Comparison of ENCODE assay signal across 1 cellular context in the genomic region with DNA sequence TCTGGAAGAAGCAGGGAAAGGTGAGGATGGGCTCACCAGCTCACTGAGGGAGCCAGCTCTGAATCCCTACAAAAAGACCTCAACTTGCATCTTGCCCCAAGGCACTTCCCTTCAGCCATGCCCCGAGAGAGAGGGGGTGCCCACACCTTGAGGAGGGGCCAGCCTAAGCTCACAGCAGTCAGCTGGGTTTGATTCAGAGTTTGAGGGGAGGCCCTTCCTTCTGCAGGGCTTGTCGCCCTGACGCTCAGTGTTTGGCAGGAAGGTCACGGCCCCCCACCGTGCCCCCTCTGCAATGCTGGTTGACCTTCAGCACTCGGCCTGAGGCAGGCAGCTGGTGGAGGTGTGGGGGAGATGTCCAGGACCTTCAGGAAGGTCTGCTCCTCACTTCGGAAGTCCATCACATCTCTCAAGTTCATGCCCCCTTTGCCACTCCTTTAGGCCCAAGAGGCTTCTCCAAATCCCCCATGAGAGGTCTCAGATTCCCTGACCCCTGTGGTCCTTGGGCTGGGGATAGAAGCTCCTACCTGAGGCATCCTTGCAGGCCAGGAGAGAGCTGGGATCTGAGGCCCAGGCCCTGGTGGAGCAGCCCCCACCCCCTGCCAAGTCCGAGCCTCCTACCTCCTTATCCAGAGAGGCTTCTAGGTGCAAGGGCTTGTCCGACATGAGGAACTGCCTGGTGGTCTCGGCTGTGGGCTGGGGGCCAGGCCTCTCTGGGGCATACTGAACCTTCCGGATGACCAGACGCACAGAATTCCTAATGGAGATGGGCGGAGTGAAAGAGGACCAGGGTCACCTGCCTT.
TF ChIP-seq lines count a peak whose summit lies in the region.

No MANE protein-coding gene starts in this region.

TF ChIP-seq in HepG2, 621 proteins besides CTCF, POLR2A, EP300 and RAD21:
- TF ChIP-seq ATF1 (CRISPR knock-in tag; IDR thresholded peaks at IDR 0.05), result no peak
- TF ChIP-seq, protein P1, sequence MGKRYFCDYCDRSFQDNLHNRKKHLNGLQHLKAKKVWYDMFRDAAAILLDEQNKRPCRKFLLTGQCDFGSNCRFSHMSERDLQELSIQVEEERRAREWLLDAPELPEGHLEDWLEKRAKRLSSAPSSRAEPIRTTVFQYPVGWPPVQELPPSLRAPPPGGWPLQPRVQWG (CRISPR knock-in tag; IDR thresholded peaks at IDR 0.05; ENCODE audit: borderline replicate concordance, low read depth), result no peak
- TF ChIP-seq ZNF451 (CRISPR knock-in tag; IDR thresholded peaks at IDR 0.05), result no peak
- TF ChIP-seq, protein P2, sequence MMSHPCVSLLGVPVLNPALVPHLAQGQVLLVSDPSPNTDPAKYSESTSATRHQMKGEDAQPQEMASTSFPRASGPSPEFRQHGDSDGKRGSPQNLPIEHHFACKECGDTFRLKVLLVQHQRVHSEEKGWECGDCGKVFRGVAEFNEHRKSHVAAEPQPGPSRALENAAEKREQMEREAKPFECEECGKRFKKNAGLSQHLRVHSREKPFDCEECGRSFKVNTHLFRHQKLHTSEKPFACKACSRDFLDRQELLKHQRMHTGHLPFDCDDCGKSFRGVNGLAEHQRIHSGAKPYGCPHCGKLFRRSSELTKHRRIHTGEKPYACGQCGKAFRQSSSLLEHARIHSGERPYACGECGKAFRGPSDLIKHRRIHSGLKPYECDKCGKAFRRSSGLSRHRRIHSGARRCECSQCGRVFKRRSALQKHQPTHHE (CRISPR knock-in tag; IDR thresholded peaks at IDR 0.05; ENCODE audit: borderline replicate concordance), result no peak
- TF ChIP-seq ZFP37 (CRISPR knock-in tag; IDR thresholded peaks at IDR 0.05; ENCODE audit: borderline replicate concordance), result no peak
- TF ChIP-seq ATRX (CRISPR knock-in tag; IDR thresholded peaks at IDR 0.05; ENCODE audit: borderline replicate concordance), result no peak
- TF ChIP-seq ZFP41 (CRISPR knock-in tag; IDR thresholded peaks at IDR 0.05; ENCODE audit: borderline replicate concordance), result no peak
